Comparison of ENCODE assay signal across 1 cellular context in genomic region chr17:37643118-37643766, GRCh38.
TF ChIP-seq lines count a peak whose summit lies in the region.

Gene DDX52 (minus strand): TSS chr17:37643446. CDS start chr17:37643420, 26 bp downstream.

TF ChIP-seq in HepG2, 621 proteins besides CTCF, POLR2A, EP300 and RAD21 (continued from another document and continues in another):
- TF ChIP-seq ZBTB40 (IDR thresholded peaks at IDR 0.05) (no peak), ZBTB40 (CRISPR knock-in tag; IDR thresholded peaks at IDR 0.05) (peak; percentile 43; the same call in 1 of the 2 replicates), MEF2D (CRISPR knock-in tag; IDR thresholded peaks at IDR 0.05) (peak; percentile 67; the same call in 1 of the 2 replicates), ZBTB25 (CRISPR knock-in tag; IDR thresholded peaks at IDR 0.05) (no peak), E2F1 (CRISPR knock-in tag; IDR thresholded peaks at IDR 0.05) (peak; percentile 29; the same call in 1 of the 2 replicates), NRL (CRISPR knock-in tag; IDR thresholded peaks at IDR 0.05; ENCODE audit: borderline replicate concordance) (peak; percentile 72; the same call in 1 of the 2 replicates), TARDBP (CRISPR knock-in tag; IDR thresholded peaks at IDR 0.05) (no peak), KDM5B (CRISPR knock-in tag; IDR thresholded peaks at IDR 0.05; ENCODE audit: borderline replicate concordance) (peak; percentile 85), TFDP2 (CRISPR knock-in tag; IDR thresholded peaks at IDR 0.05) (peak; percentile 25; the same call in 1 of the 2 replicates), SIN3A (IDR thresholded peaks at IDR 0.05; ENCODE audit: borderline replicate concordance, low read depth, low read length) (0 out of 2 replicates have a peak, but pooled peaks have one; percentile 63), ZNF460 (CRISPR knock-in tag; IDR thresholded peaks at IDR 0.05; ENCODE audit: borderline replicate concordance) (no peak), PITX1 (CRISPR knock-in tag; IDR thresholded peaks at IDR 0.05) (peak; percentile 29; the same call in 1 of the 2 replicates), CCAR2 (optimal IDR thresholded peaks at IDR 0.05; ENCODE audit: low read depth, low read length) (no peak), ZNF543 (CRISPR knock-in tag; IDR thresholded peaks at IDR 0.05) (no peak), ZSCAN20 (CRISPR knock-in tag; IDR thresholded peaks at IDR 0.05; ENCODE audit: borderline replicate concordance) (no peak), HNRNPH1 (optimal IDR thresholded peaks at IDR 0.05; ENCODE audit: low read depth, low read length) (no peak), ZFP91 (CRISPR knock-in tag; IDR thresholded peaks at IDR 0.05; ENCODE audit: borderline replicate concordance) (peak; percentile 52; the same call in 1 of the 2 replicates), CSRNP2 (CRISPR knock-in tag; conservative IDR thresholded peaks at IDR 0.05; ENCODE audit: low read depth) (no peak), NFE2L1 (CRISPR knock-in tag; IDR thresholded peaks at IDR 0.05; ENCODE audit: borderline replicate concordance) (no peak), YEATS4 (CRISPR knock-in tag; IDR thresholded peaks at IDR 0.05; ENCODE audit: borderline replicate concordance) (no peak), KDM2A (CRISPR knock-in tag; IDR thresholded peaks at IDR 0.05; ENCODE audit: borderline replicate concordance, low read depth) (peak; percentile 46; the same call in 1 of the 2 replicates), ATF7-NPFF (CRISPR knock-in tag; IDR thresholded peaks at IDR 0.05; ENCODE audit: low read depth) (0 out of 2 replicates have a peak, but pooled peaks have one; percentile 34), ZIK1 (CRISPR knock-in tag; IDR thresholded peaks at IDR 0.05; ENCODE audit: borderline replicate concordance, low read depth) (0 out of 2 replicates have a peak, but pooled peaks have one; percentile 55), AGO2 (optimal IDR thresholded peaks at IDR 0.05; ENCODE audit: low read depth, low read length) (no peak), KDM6A (CRISPR knock-in tag; IDR thresholded peaks at IDR 0.05; ENCODE audit: low read depth) (no peak)
- TF ChIP-seq, protein P1, sequence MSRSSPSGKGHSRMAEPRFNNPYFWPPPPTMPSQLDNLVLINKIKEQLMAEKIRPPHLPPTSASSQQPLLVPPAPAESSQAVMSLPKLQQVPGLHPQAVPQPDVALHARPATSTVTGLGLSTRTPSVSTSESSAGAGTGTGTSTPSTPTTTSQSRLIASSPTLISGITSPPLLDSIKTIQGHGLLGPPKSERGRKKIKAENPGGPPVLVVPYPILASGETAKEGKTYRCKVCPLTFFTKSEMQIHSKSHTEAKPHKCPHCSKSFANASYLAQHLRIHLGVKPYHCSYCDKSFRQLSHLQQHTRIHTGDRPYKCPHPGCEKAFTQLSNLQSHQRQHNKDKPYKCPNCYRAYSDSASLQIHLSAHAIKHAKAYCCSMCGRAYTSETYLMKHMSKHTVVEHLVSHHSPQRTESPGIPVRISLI (CRISPR knock-in tag; IDR thresholded peaks at IDR 0.05; ENCODE audit: borderline replicate concordance): peak; percentile 90
- TF ChIP-seq, protein P2, sequence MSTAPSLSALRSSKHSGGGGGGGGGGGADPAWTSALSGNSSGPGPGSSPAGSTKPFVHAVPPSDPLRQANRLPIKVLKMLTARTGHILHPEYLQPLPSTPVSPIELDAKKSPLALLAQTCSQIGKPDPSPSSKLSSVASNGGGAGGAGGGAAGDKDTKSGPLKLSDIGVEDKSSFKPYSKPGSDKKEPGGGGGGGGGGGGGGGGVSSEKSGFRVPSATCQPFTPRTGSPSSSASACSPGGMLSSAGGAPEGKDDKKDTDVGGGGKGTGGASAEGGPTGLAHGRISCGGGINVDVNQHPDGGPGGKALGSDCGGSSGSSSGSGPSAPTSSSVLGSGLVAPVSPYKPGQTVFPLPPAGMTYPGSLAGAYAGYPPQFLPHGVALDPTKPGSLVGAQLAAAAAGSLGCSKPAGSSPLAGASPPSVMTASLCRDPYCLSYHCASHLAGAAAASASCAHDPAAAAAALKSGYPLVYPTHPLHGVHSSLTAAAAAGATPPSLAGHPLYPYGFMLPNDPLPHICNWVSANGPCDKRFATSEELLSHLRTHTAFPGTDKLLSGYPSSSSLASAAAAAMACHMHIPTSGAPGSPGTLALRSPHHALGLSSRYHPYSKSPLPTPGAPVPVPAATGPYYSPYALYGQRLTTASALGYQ (CRISPR knock-in tag; IDR thresholded peaks at IDR 0.05): peak; percentile 48; the same call in 1 of the 2 replicates
- TF ChIP-seq, protein P3, sequence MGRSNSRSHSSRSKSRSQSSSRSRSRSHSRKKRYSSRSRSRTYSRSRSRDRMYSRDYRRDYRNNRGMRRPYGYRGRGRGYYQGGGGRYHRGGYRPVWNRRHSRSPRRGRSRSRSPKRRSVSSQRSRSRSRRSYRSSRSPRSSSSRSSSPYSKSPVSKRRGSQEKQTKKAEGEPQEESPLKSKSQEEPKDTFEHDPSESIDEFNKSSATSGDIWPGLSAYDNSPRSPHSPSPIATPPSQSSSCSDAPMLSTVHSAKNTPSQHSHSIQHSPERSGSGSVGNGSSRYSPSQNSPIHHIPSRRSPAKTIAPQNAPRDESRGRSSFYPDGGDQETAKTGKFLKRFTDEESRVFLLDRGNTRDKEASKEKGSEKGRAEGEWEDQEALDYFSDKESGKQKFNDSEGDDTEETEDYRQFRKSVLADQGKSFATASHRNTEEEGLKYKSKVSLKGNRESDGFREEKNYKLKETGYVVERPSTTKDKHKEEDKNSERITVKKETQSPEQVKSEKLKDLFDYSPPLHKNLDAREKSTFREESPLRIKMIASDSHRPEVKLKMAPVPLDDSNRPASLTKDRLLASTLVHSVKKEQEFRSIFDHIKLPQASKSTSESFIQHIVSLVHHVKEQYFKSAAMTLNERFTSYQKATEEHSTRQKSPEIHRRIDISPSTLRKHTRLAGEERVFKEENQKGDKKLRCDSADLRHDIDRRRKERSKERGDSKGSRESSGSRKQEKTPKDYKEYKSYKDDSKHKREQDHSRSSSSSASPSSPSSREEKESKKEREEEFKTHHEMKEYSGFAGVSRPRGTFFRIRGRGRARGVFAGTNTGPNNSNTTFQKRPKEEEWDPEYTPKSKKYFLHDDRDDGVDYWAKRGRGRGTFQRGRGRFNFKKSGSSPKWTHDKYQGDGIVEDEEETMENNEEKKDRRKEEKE (IDR thresholded peaks at IDR 0.05): no peak
